8 cellular contexts compared by ENCODE assay signal in the genomic region with DNA sequence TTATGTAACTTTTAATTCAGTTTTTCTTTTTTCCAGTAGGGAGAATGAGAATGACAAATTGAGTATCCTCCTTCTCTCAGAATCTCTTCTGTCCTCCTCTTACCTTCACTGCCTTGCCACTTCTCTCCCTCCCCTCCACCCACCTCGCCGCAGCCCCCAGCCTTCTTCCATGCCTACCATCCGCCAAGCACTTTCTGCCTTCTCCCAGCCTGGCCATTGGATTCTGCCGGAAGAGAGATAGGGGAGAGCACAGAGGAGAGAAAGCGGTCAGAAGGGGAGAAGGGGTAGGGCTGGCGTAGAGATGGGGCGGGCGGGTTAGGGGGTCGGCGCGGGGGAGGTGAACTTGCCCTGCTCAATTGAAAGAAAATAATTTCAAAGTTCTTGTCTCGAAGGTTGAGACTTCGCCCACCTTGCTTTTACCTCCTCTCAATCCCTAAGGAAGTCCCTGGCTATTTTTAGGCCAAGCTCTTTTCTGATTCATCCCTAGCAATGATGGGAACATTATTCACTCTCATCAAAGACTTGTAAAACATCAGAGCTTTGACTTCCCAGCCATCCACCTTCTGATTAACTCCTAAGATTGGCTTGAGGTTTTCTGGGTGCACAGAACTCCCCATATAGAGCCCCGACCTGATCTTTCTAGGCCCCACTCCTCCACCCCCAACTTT. TPM values are rescaled to one million over a fixed set of nuclear protein-coding genes. Genes with fewer than 3 reads are reported as not detected.
DNase-seq lines count a peak whose midpoint lies in the region; ATAC-seq lines count a peak whose summit lies in the region.

No MANE protein-coding gene starts in this region.

- peak overlapping the region in 1 of 2 donors; percentile 62 for H3K9ac ChIP-seq in stomach smooth muscle (ENCODE audit: low read length in 2 of 2)

- H3K4me3 ChIP-seq in stomach smooth muscle (ENCODE audit: low read length in 2 of 2), result peak overlapping the region; percentile 77 to 83

- POLR2A ChIA-PET in activated CD4-positive, alpha-beta T cell treated with anti-CD3 and anti-CD28 coated beads, Interleukin-2, amount 10 ng/mL, durations not matched to agents 7 days and 5 days (lab: Charles Lee), result no interaction called here

- H3K27me3 ChIP-seq in stomach smooth muscle (ENCODE audit: control insufficient read depth in 1 of 2, insufficient read depth in 2 of 2, low read length in 2 of 2), result no peaks in the 10 kb centered on the region

- no peak for ATAC-seq in GM21515 (IDR thresholded peaks at IDR 0.05; ENCODE audit: unreplicated experiment)

- H3K9me3 ChIP-seq in stomach smooth muscle (ENCODE audit: control insufficient read depth in 2 of 2, low read length in 2 of 2), result no peaks in the 10 kb centered on the region

- no peak for DNase-seq in activated CD4-positive, alpha-beta T cell treated with anti-CD3 and anti-CD28 coated beads, Interleukin-2, amount 10 ng/mL, durations not matched to agents 7 days and 5 days
- no peak for DNase-seq in activated CD4-positive, alpha-beta T cell treated with anti-CD3 and anti-CD28 coated beads, Interleukin-2, amount 50 U/mL, for 1 hour
- DNase-seq in activated naive CD8-positive, alpha-beta T cell treated with anti-CD3 and anti-CD28 coated beads for 36 hours, result no peak
- no peak for DNase-seq in immature natural killer cell
- DNase-seq in COLO668 (lab: John Stamatoyannopoulos, UW; ENCODE audit: unreplicated experiment), result no peak
- no peak for DNase-seq in HuH-7.5 (ENCODE audit: low spot score)

- no peaks in the 10 kb centered on the region for H3K9me3 Mint-ChIP-seq in activated CD4-positive, alpha-beta T cell treated with anti-CD3 and anti-CD28 coated beads, Interleukin-2, amount 10 ng/mL, durations not matched to agents 7 days and 5 days
- no peaks in the 10 kb centered on the region for H3K9me3 Mint-ChIP-seq in activated naive CD8-positive, alpha-beta T cell treated with anti-CD3 and anti-CD28 coated beads for 36 hours
- no peaks in the 10 kb centered on the region for H3K9me3 Mint-ChIP-seq in immature natural killer cell

- peaks cover 4% of the 10 kb centered on the region for H3K27me3 Mint-ChIP-seq in activated CD4-positive, alpha-beta T cell treated with anti-CD3 and anti-CD28 coated beads, Interleukin-2, amount 10 ng/mL, durations not matched to agents 7 days and 5 days
- H3K27me3 Mint-ChIP-seq in activated naive CD8-positive, alpha-beta T cell treated with anti-CD3 and anti-CD28 coated beads for 36 hours, result peaks cover 35% of the 10 kb centered on the region
- peaks cover 2 to 25% (median 10%) of the 10 kb centered on the region in 3 donors for H3K27me3 Mint-ChIP-seq in immature natural killer cell (ENCODE audit: low read depth in 3 of 3)

- H3K36me3 ChIP-seq in stomach smooth muscle (ENCODE audit: control insufficient read depth in 2 of 2, insufficient read depth in 2 of 2, low read length in 2 of 2), result no peaks in the 10 kb centered on the region

- CTCF ChIA-PET in activated CD4-positive, alpha-beta T cell treated with anti-CD3 and anti-CD28 coated beads, Interleukin-2, amount 10 ng/mL, durations not matched to agents 7 days and 5 days (lab: Charles Lee), result interaction anchor here (0.7 to 1.6 kb wide), 3 partner anchors 11 to 20 kb away, joined by 3 to 5 read pairs (median 3); no protein-coding TSS in a partner anchor

- peaks cover 70% of the 10 kb centered on the region for H3K4me1 Mint-ChIP-seq in activated CD4-positive, alpha-beta T cell treated with anti-CD3 and anti-CD28 coated beads, Interleukin-2, amount 10 ng/mL, durations not matched to agents 7 days and 5 days
- H3K4me1 Mint-ChIP-seq in activated naive CD8-positive, alpha-beta T cell treated with anti-CD3 and anti-CD28 coated beads for 36 hours, result peaks cover 25% of the 10 kb centered on the region
- peaks cover 20 to 32% of the 10 kb centered on the region in 2 donors for H3K4me1 Mint-ChIP-seq in immature natural killer cell

- no peak overlapping the region for H3K27ac ChIP-seq in stomach smooth muscle (ENCODE audit: low read length)

- peaks cover 9% of the 10 kb centered on the region for H3K4me1 ChIP-seq in stomach smooth muscle (ENCODE audit: control insufficient read depth, insufficient read depth, low read length)

- peak overlapping the region; percentile 82 for H3K4me3 Mint-ChIP-seq in activated CD4-positive, alpha-beta T cell treated with anti-CD3 and anti-CD28 coated beads, Interleukin-2, amount 10 ng/mL, durations not matched to agents 7 days and 5 days
- peak overlapping the region; percentile 82 for H3K4me3 Mint-ChIP-seq in activated naive CD8-positive, alpha-beta T cell treated with anti-CD3 and anti-CD28 coated beads for 36 hours
- peak overlapping the region; percentile 76 to 83 (median 81) for H3K4me3 Mint-ChIP-seq in immature natural killer cell

- peak overlapping the region; percentile 87 for H3K27ac Mint-ChIP-seq in activated CD4-positive, alpha-beta T cell treated with anti-CD3 and anti-CD28 coated beads, Interleukin-2, amount 10 ng/mL, durations not matched to agents 7 days and 5 days
- H3K27ac Mint-ChIP-seq in activated naive CD8-positive, alpha-beta T cell treated with anti-CD3 and anti-CD28 coated beads for 36 hours, result no peak overlapping the region
- peak overlapping the region in 1 of 6 donors; percentile 11 for H3K27ac Mint-ChIP-seq in immature natural killer cell

- H3K36me3 Mint-ChIP-seq in activated CD4-positive, alpha-beta T cell treated with anti-CD3 and anti-CD28 coated beads, Interleukin-2, amount 10 ng/mL, durations not matched to agents 7 days and 5 days (ENCODE audit: low read depth), result peaks cover 10% of the 10 kb centered on the region
- H3K36me3 Mint-ChIP-seq in activated naive CD8-positive, alpha-beta T cell treated with anti-CD3 and anti-CD28 coated beads for 36 hours, result no peaks in the 10 kb centered on the region
- no peaks in the 10 kb centered on the region for H3K36me3 Mint-ChIP-seq in immature natural killer cell

RNA-seq across cellular contexts. Expression of a gene that starts 0.8 kb away (rescaled TPM):
- total RNA-seq in activated CD4-positive, alpha-beta T cell treated with anti-CD3 and anti-CD28 coated beads, Interleukin-2, amount 10 ng/mL, durations not matched to agents 7 days and 5 days, result 1 to 10 TPM; 9.2 to 9.5 TPM
- total RNA-seq in activated naive CD8-positive, alpha-beta T cell treated with anti-CD3 and anti-CD28 coated beads for 36 hours, result 1 to 10 TPM; 3.4 to 4.5 TPM
- under 1 TPM in 1 of 3 donors, not detected in 2; 0.29 TPM for polyA plus RNA-seq in immature natural killer cell

RNA-seq across cellular contexts. Expression of a gene that starts 46.1 kb away (rescaled TPM):
- total RNA-seq in activated CD4-positive, alpha-beta T cell treated with anti-CD3 and anti-CD28 coated beads, Interleukin-2, amount 10 ng/mL, durations not matched to agents 7 days and 5 days, result 1 to 10 TPM; 9.3 to 9.9 TPM
- total RNA-seq in activated naive CD8-positive, alpha-beta T cell treated with anti-CD3 and anti-CD28 coated beads for 36 hours, result 1 to 10 TPM; 7.5 to 8.5 TPM
- polyA plus RNA-seq in immature natural killer cell, result 1 to 10 TPM in 2 of 3 donors, under 1 TPM in 1; 0.64 to 3.6 (median 1.5) TPM

RNA-seq across cellular contexts. Expression of a gene that starts 52.5 kb away (rescaled TPM):
- not detected for total RNA-seq in activated CD4-positive, alpha-beta T cell treated with anti-CD3 and anti-CD28 coated beads, Interleukin-2, amount 10 ng/mL, durations not matched to agents 7 days and 5 days
- not detected for total RNA-seq in activated naive CD8-positive, alpha-beta T cell treated with anti-CD3 and anti-CD28 coated beads for 36 hours
- polyA plus RNA-seq in immature natural killer cell, result not detected
